ENCODE assay signal across 9 cellular contexts in genomic region chr20:59010995-59011873, GRCh38. TPM values are rescaled to one million over a fixed set of nuclear protein-coding genes. Genes with fewer than 3 reads are reported as not detected.
DNase-seq lines count a peak whose midpoint lies in the region; ATAC-seq and TF ChIP-seq lines count a peak whose summit lies in the region.
"Had no signal": no experiment of that assay in that cellular context is flagged by ENCODE, and none has a peak within 500 bp of the region (broad histone marks: within the 10 kb centered on the region; RNA-seq: fewer than 3 reads in every experiment).

No MANE protein-coding gene starts in this region.

- H3K9me3 ChIP-seq in GM23248 (ENCODE audit: low read depth) (no peaks in the 10 kb centered on the region), fibroblast of lung (ENCODE audit: control insufficient read depth, insufficient read depth, low read depth, low read length) (no peaks in the 10 kb centered on the region)

- no peaks in the 10 kb centered on the region for H3K9me2 ChIP-seq in GM23248 (ENCODE audit: insufficient read depth)

- peaks cover 19% of the 10 kb centered on the region for H3F3A ChIP-seq in GM23248 (ENCODE audit: insufficient read depth)

- TF ChIP-seq CTCF in fibroblast of lung (conservative IDR thresholded peaks at IDR 0.05 in 1 of 2, IDR thresholded peaks at IDR 0.05 in 1 of 2; ENCODE audit: low read depth in 1 of 2, low read length in 2 of 2) (no peak), retinal pigment epithelial cell (conservative IDR thresholded peaks at IDR 0.05; ENCODE audit: low read depth, low read length) (no peak)

- 40 to 46% methylated on average over 17 of the region's 17 CpGs for WGBS in GM23248 (ENCODE audit: low coverage in 1 of 2, low lambda C conversion rate in 2 of 2, missing lambda C conversion rate in 2 of 2), 2 experiments

- H3K4me2 ChIP-seq in GM23248 (ENCODE audit: unreplicated experiment): peak overlapping the region; percentile 59
- peak overlapping the region; percentile 66 for H3K4me2 ChIP-seq in fibroblast of lung (ENCODE audit: extremely low read depth, insufficient read depth, low read length)

- H3K27me3 ChIP-seq in GM23248 (replicated peaks; ENCODE audit: insufficient read depth) (no peaks in the 10 kb centered on the region), fibroblast of lung (ENCODE audit: control insufficient read depth, insufficient read depth, low read length) (no peaks in the 10 kb centered on the region)

- H2AFZ ChIP-seq in GM23248 (peak overlapping the region; percentile 73), fibroblast of lung (ENCODE audit: low read length) (peak overlapping the region; percentile 29)

- no peak overlapping the region for H3K4me3 ChIP-seq in GM23248
- H3K4me3 ChIP-seq in fibroblast of lung (replicated peaks in 1 of 4; ENCODE audit: control extremely low read depth in 1 of 4, insufficient read depth in 1 of 4, low read depth in 3 of 4, low read length in 4 of 4): no peak overlapping the region
- H3K4me3 ChIP-seq in retinal pigment epithelial cell (ENCODE audit: low read length): no peak overlapping the region

- peaks cover 6% of the 10 kb centered on the region for H3K79me2 ChIP-seq in GM23248 (ENCODE audit: insufficient read depth)
- peaks cover 5% of the 10 kb centered on the region for H3K79me2 ChIP-seq in fibroblast of lung (ENCODE audit: control insufficient read depth, insufficient read depth, low read length)

- H4K20me1 ChIP-seq in GM23248 (ENCODE audit: insufficient read depth): no peaks in the 10 kb centered on the region
- no peaks in the 10 kb centered on the region for H4K20me1 ChIP-seq in fibroblast of lung (ENCODE audit: control insufficient read depth, extremely low read depth, insufficient read depth, low read length)

- in situ Hi-C loops in GM23248 (cut with MboI): loop anchor here (25.0 kb wide), 1 partner anchor 774 kb away; the partner anchor contains the start of gene ANKRD60

- no peak for ATAC-seq in HG03139 (IDR thresholded peaks at IDR 0.05; ENCODE audit: unreplicated experiment)
- no peak for ATAC-seq in GM19463 (IDR thresholded peaks at IDR 0.05; ENCODE audit: unreplicated experiment)
- no peak for ATAC-seq in GM21529 (IDR thresholded peaks at IDR 0.05; ENCODE audit: unreplicated experiment)
- no peak for ATAC-seq in GM21576 (IDR thresholded peaks at IDR 0.05; ENCODE audit: unreplicated experiment)

- no peaks in the 10 kb centered on the region for H3K36me3 ChIP-seq in GM23248 (ENCODE audit: low read depth)
- H3K36me3 ChIP-seq in fibroblast of lung (ENCODE audit: control insufficient read depth, insufficient read depth, low read length): no peaks in the 10 kb centered on the region

- H3K4me1 ChIP-seq in GM23248 (ENCODE audit: insufficient read depth): peaks cover 26% of the 10 kb centered on the region
- H3K4me1 ChIP-seq in fibroblast of lung (ENCODE audit: control insufficient read depth, extremely low read depth, insufficient read depth, low read length): peaks cover 11% of the 10 kb centered on the region

- DNase-seq in GM23248 (peak; percentile 91), SW480 (ENCODE audit: low spot score) (peak; percentile 92), fibroblast of lung (ENCODE audit: low read depth in 2 of 2) (peak; percentile 64 to 94), retinal pigment epithelial cell (ENCODE audit: low read depth) (peak; percentile 74)
- DNase-seq: NCI-H524 treated with DMSO at 0.1 percent for 48 hours had no signal

- H3K9ac ChIP-seq in GM23248 (peak overlapping the region; percentile 50), fibroblast of lung (ENCODE audit: insufficient read depth, low read length) (no peak overlapping the region)

- H3K27ac ChIP-seq in GM23248 (peak overlapping the region; percentile 91), fibroblast of lung (ENCODE audit: insufficient read depth, low read length) (peak overlapping the region; percentile 67)

RNA-seq across cellular contexts. Expression of gene CTSZ, which starts 4.2 kb away (rescaled TPM):
- 391 and 422 TPM in 2 replicates for total RNA-seq in GM23248 (2014; rRNA removed; shearing (Covaris generic))
- polyA plus RNA-seq in GM23248 (2016; fragmentation: Nextera tagmentation; extraction: Ambion mirVana) (13.5 and 14.2 TPM in 2 replicates), fibroblast of lung (201 and 208 TPM in 2 replicates)
- total RNA-seq in fibroblast of lung: 128 and 250 TPM in 2 replicates
- polyA plus RNA-seq in fibroblast of lung (2012): 227 and 242 TPM in 2 replicates
- polyA minus RNA-seq in fibroblast of lung (ENCODE audit: low replicate concordance): 76.8 and 116 TPM in 2 replicates

RNA-seq across cellular contexts. Expression of gene TUBB1, which starts 8.0 kb away (rescaled TPM):
- total RNA-seq in GM23248 (2014; rRNA removed; shearing (Covaris generic)): not detected in 2 replicates
- polyA plus RNA-seq in GM23248 (2016; fragmentation: Nextera tagmentation; extraction: Ambion mirVana): 0.05 and 0.09 TPM in 2 replicates
- under 0.01 TPM in 2 replicates for total RNA-seq in fibroblast of lung
- not detected in 2 replicates for polyA plus RNA-seq in fibroblast of lung
- 0.03 TPM in 1 of 2 replicates, not detected in the other for polyA plus RNA-seq in fibroblast of lung (2012)
- 0.11 TPM in 1 of 2 replicates, not detected in the other for polyA minus RNA-seq in fibroblast of lung (ENCODE audit: low replicate concordance)

RNA-seq across cellular contexts. Expression of gene ATP5F1E, which starts 20.9 kb away (rescaled TPM):
- total RNA-seq in GM23248 (2014; rRNA removed; shearing (Covaris generic)): 20.0 and 21.1 TPM in 2 replicates
- polyA plus RNA-seq in GM23248 (2016; fragmentation: Nextera tagmentation; extraction: Ambion mirVana) (236 and 245 TPM in 2 replicates), fibroblast of lung (56.5 and 63.8 TPM in 2 replicates)
- 37.8 and 39.3 TPM in 2 replicates for total RNA-seq in fibroblast of lung
- polyA plus RNA-seq in fibroblast of lung (2012): 112 and 125 TPM in 2 replicates
- polyA minus RNA-seq in fibroblast of lung (ENCODE audit: low replicate concordance): 1.7 and 3.9 TPM in 2 replicates

RNA-seq across cellular contexts. Expression of gene NELFCD, which starts 30.2 kb away (rescaled TPM):
- total RNA-seq in GM23248 (2014; rRNA removed; shearing (Covaris generic)): 36.3 and 52.5 TPM in 2 replicates
- 57.4 and 59.8 TPM in 2 replicates for polyA plus RNA-seq in GM23248 (2016; fragmentation: Nextera tagmentation; extraction: Ambion mirVana)
- total RNA-seq in fibroblast of lung: 46.2 and 46.9 TPM in 2 replicates
- polyA plus RNA-seq in fibroblast of lung: 78.8 and 95.3 TPM in 2 replicates
- 48.9 and 65.2 TPM in 2 replicates for polyA plus RNA-seq in fibroblast of lung (2012)
- polyA minus RNA-seq in fibroblast of lung (ENCODE audit: low replicate concordance): 61.1 and 97.4 TPM in 2 replicates

RNA-seq across cellular contexts. Expression of gene PRELID3B, which starts 31.4 kb away (rescaled TPM):
- 64.1 and 72.8 TPM in 2 replicates for total RNA-seq in GM23248 (2014; rRNA removed; shearing (Covaris generic))
- polyA plus RNA-seq in GM23248 (2016; fragmentation: Nextera tagmentation; extraction: Ambion mirVana) (75.8 and 76.4 TPM in 2 replicates), fibroblast of lung (64.5 and 66.6 TPM in 2 replicates)
- total RNA-seq in fibroblast of lung: 89.9 and 127 TPM in 2 replicates
- 40.0 and 43.0 TPM in 2 replicates for polyA plus RNA-seq in fibroblast of lung (2012)
- polyA minus RNA-seq in fibroblast of lung (ENCODE audit: low replicate concordance): 86.0 and 106 TPM in 2 replicates
